ENCODE assay signal across 2 cellular contexts in the genomic region with DNA sequence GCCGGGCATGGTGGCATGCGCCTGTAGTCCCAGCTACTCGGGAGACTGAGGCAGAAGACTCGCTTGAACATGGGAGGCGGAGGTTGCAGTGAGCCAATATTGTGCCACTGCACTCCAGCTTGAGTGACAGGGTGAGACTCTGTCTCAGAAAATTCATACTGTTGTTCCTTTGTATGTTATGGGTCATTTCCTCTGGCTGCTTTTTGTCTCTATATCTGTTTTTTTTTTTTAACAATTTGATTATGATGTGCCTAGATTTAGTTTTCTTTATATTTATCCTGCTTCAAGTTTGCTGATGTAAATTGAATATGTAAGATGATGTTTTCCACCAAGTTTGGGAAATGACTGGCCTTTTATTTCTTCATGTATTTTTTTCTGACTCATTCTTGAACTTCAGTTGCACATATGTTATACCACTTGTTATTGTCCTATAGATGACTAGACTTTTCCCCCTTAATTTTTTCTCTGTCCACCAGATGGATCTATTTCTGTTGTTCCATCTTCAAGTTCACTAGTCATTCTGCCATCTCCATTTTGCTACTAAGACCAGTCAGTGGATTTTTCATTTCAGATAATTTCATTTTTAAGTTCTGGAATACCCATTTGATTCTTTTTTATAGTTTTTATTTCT.
TF ChIP-seq lines count a peak whose summit lies in the region.

No MANE protein-coding gene starts in this region.

TF ChIP-seq in IMR-90, 13 proteins besides CTCF, POLR2A, EP300 and RAD21:
- TF ChIP-seq NFE2L2 (IDR thresholded peaks at IDR 0.05; ENCODE audit: low read depth, low read length) (no peak), CEBPB (IDR thresholded peaks at IDR 0.05; ENCODE audit: low read depth, low read length) (no peak)

TF ChIP-seq in K562, 482 proteins besides CTCF, POLR2A, EP300 and RAD21:
- TF ChIP-seq, protein P1, sequence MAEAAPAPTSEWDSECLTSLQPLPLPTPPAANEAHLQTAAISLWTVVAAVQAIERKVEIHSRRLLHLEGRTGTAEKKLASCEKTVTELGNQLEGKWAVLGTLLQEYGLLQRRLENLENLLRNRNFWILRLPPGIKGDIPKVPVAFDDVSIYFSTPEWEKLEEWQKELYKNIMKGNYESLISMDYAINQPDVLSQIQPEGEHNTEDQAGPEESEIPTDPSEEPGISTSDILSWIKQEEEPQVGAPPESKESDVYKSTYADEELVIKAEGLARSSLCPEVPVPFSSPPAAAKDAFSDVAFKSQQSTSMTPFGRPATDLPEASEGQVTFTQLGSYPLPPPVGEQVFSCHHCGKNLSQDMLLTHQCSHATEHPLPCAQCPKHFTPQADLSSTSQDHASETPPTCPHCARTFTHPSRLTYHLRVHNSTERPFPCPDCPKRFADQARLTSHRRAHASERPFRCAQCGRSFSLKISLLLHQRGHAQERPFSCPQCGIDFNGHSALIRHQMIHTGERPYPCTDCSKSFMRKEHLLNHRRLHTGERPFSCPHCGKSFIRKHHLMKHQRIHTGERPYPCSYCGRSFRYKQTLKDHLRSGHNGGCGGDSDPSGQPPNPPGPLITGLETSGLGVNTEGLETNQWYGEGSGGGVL (CRISPR knock-in tag; IDR thresholded peaks at IDR 0.05), result no peak
- no peak for TF ChIP-seq ZNF589 (CRISPR knock-in tag; IDR thresholded peaks at IDR 0.05; ENCODE audit: low read depth)
- TF ChIP-seq, protein P2, sequence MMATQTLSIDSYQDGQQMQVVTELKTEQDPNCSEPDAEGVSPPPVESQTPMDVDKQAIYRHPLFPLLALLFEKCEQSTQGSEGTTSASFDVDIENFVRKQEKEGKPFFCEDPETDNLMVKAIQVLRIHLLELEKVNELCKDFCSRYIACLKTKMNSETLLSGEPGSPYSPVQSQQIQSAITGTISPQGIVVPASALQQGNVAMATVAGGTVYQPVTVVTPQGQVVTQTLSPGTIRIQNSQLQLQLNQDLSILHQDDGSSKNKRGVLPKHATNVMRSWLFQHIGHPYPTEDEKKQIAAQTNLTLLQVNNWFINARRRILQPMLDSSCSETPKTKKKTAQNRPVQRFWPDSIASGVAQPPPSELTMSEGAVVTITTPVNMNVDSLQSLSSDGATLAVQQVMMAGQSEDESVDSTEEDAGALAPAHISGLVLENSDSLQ (IDR thresholded peaks at IDR 0.05), result peak; percentile 33; the same call in 1 of the 2 replicates
